ENCODE assay signal across 25 cellular contexts in genomic region chr10:104903433-104903832, GRCh38.
"Had no signal": no experiment of that assay in that cellular context is flagged by ENCODE, and none has a peak within 500 bp of the region (broad histone marks: within the 10 kb centered on the region; RNA-seq: fewer than 3 reads in every experiment).

No MANE protein-coding gene starts in this region.

- H3K36me3 ChIP-seq: brain microvascular endothelial cell, colonic mucosa, gastroesophageal sphincter, heart right ventricle, prostate gland, right atrium auricular region, stomach, WERI-Rb-1 had no signal

- DNase-seq: activated CD4-positive, alpha-beta memory T cell treated with anti-CD3 and anti-CD28 coated beads, Interleukin-2, amount 10 ng/mL, durations not matched to agents 7 days and 5 days; activated CD8-positive, alpha-beta memory T cell treated with anti-CD3 and anti-CD28 coated beads, Interleukin-2, amount 50 U/mL, for 4 hours; activated effector memory CD4-positive, alpha-beta T cell treated with anti-CD3 and anti-CD28 coated beads, Interleukin-2, amount 50 U/mL, for 16 hours; activated naive CD4-positive, alpha-beta T cell treated with anti-CD3 and anti-CD28 coated beads, Interleukin-2, amount 50 U/mL, for 16 hours; activated T-cell treated with anti-CD3 and anti-CD28 coated beads, Interleukin-2, amount 50 U/mL, for 72 hours; aorta; brain microvascular endothelial cell; central memory CD4-positive, alpha-beta T cell; colonic mucosa; endodermal cell; heart right ventricle; immature natural killer cell; mesenchymal stem cell; mucosa of descending colon; naive thymus-derived CD4-positive, alpha-beta T cell; small intestine; stimulated activated CD4-positive, alpha-beta T cell treated with anti-CD3 and anti-CD28 coated beads, Interleukin-15, amount 100 ng/mL, for 24 hours; stimulated activated CD4-positive, alpha-beta T cell treated with anti-CD3 and anti-CD28 coated beads, Interleukin-2, amount 100 ng/mL, for 48 hours; stomach; T-helper 2 cell; testis; WERI-Rb-1 had no signal

- FAIRE-seq: small intestine had no signal

- H3K9me3 ChIP-seq: colonic mucosa, gastroesophageal sphincter, heart right ventricle, mucosa of descending colon, prostate gland, right atrium auricular region, stomach, testis had no signal

- H3K27me3 ChIP-seq: brain microvascular endothelial cell, colonic mucosa, gastroesophageal sphincter, right atrium auricular region, testis had no signal

- H3K27ac ChIP-seq: brain microvascular endothelial cell, colonic mucosa, gastroesophageal sphincter, heart right ventricle, prostate gland, right atrium auricular region, stomach, testis, WERI-Rb-1 had no signal

- H3K4me3 ChIP-seq: colonic mucosa, gastroesophageal sphincter, heart right ventricle, mucosa of descending colon, prostate gland, right atrium auricular region, stomach, testis had no signal

- ATAC-seq: activated T-cell treated with anti-CD3 and anti-CD28 coated beads, Interleukin-2, amount 50 U/mL, for 72 hours; gastroesophageal sphincter; heart right ventricle; mucosa of descending colon; naive thymus-derived CD4-positive, alpha-beta T cell had no signal

- H3K4me1 ChIP-seq: colonic mucosa, gastroesophageal sphincter, heart right ventricle, prostate gland, right atrium auricular region, stomach, testis had no signal
